ENCODE assay signal across 1 cellular context in the genomic region with DNA sequence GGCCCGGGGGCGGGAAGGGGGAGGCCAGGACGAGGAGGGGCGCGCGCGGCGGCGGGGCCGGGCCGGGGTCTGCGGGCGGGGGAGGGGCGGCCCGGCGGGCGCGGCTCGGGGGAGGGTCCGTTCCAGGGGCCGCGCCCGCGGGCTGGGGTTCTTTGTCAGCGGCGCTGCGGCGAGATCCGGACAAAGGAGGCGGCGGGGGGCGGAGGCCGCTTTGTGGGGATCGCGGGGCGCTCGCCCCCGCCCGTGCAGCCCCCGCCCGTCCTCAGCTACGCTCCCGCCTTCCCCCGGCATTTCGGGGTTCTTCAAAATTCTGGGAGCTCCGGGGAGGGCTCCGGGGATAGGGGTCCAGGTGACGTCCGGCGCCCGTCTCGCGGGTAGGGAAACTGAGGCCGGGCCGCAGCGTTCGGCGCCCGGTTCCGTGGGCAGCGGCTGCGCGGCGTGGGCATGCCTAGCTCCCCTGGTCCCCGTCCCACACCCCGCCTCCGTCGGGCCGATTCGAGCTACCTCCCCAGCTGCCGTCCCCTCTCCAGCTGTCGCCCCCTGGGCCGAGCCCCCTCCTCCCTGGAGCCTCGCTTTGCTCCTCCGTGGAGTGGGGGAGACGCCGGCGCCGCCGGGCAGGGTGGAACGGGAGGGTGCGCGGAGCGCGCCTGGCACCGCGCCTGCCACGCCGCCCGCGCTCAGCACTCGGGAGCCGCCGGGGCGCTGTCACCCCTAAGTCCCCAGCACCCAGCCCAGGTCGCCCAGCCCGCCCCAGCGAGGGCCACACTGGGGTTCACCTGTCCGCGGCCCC.
TF ChIP-seq lines count a peak whose summit lies in the region.

No MANE protein-coding gene starts in this region.

TF ChIP-seq in liver, 16 proteins besides CTCF, POLR2A, EP300 and RAD21 (continued from another document):
- no peak for TF ChIP-seq JUND (IDR thresholded peaks at IDR 0.05)
- TF ChIP-seq HNF4A (conservative IDR thresholded peaks at IDR 0.05) = no peak
- TF ChIP-seq TAF1 (conservative IDR thresholded peaks at IDR 0.05) = no peak
- no peak for TF ChIP-seq FOXA2 (IDR thresholded peaks at IDR 0.05)
- TF ChIP-seq FOXA1 (IDR thresholded peaks at IDR 0.05) = no peak
- no peak for TF ChIP-seq HNF4G (IDR thresholded peaks at IDR 0.05)
